Comparison of ENCODE assay signal across 8 cellular contexts in genomic region chr16:50282010-50282538, GRCh38. TPM values are rescaled to one million over a fixed set of nuclear protein-coding genes. Genes with fewer than 3 reads are reported as not detected.
DNase-seq lines count a peak whose midpoint lies in the region; ATAC-seq and TF ChIP-seq lines count a peak whose summit lies in the region.

No MANE protein-coding gene starts in this region.

- ATAC-seq in HG03439 (IDR thresholded peaks at IDR 0.05; ENCODE audit: unreplicated experiment), result peak; percentile 82

- peaks cover 51% of the 10 kb centered on the region for H3K36me3 Mint-ChIP-seq in activated CD4-positive, alpha-beta T cell treated with anti-CD3 and anti-CD28 coated beads, Interleukin-2, amount 10 ng/mL, durations not matched to agents 24 days and 14 days (ENCODE audit: low read depth)

- TF ChIP-seq CTCF in prostate gland (IDR thresholded peaks at IDR 0.05), result no peak

- H3K27ac Mint-ChIP-seq in activated CD4-positive, alpha-beta T cell treated with anti-CD3 and anti-CD28 coated beads, Interleukin-2, amount 10 ng/mL, durations not matched to agents 24 days and 14 days, result peak overlapping the region; percentile 69

- peak; percentile 57 for DNase-seq in stimulated activated CD4-positive, alpha-beta T cell treated with anti-CD3 and anti-CD28 coated beads, Interleukin-15, amount 100 ng/mL, for 24 hours
- no peak for DNase-seq in stimulated activated CD4-positive, alpha-beta T cell treated with anti-CD3 and anti-CD28 coated beads, Interleukin-12 subunit alpha, Interleukin-12 subunit beta, amount 100 ng/mL, for 4 hours
- DNase-seq in activated CD4-positive, alpha-beta T cell treated with anti-CD3 and anti-CD28 coated beads, Interleukin-2, amount 10 ng/mL, durations not matched to agents 24 days and 14 days, result peak; percentile 85
- peak; percentile 47 to 49 for DNase-seq in erythroblast (lab: John Stamatoyannopoulos, UW)
- DNase-seq in prostate gland (ENCODE audit: low spot score), result peak; percentile 25
- DNase-seq in superior temporal gyrus (ENCODE audit: extremely low spot score), result no peak
- no peak for DNase-seq in T1000 (lab: John Stamatoyannopoulos, UW)

- intact Hi-C loops in activated CD4-positive, alpha-beta T cell treated with anti-CD3 and anti-CD28 coated beads, Interleukin-2, amount 10 ng/mL, durations not matched to agents 24 days and 14 days (cut with micrococcal nuclease), result no loop called here
- intact Hi-C loops in prostate gland (cut with DNase I), result no loop called here

- peaks cover 69% of the 10 kb centered on the region for H3K4me1 Mint-ChIP-seq in activated CD4-positive, alpha-beta T cell treated with anti-CD3 and anti-CD28 coated beads, Interleukin-2, amount 10 ng/mL, durations not matched to agents 24 days and 14 days

- no peaks in the 10 kb centered on the region for H3K9me3 ChIP-seq in prostate gland

- WGBS in prostate gland, result 64% methylated on average over 7 of the region's 7 CpGs

- H3K9me3 Mint-ChIP-seq in activated CD4-positive, alpha-beta T cell treated with anti-CD3 and anti-CD28 coated beads, Interleukin-2, amount 10 ng/mL, durations not matched to agents 24 days and 14 days, result peaks cover 4% of the 10 kb centered on the region

- peak overlapping the region; percentile 72 for H3K4me3 Mint-ChIP-seq in activated CD4-positive, alpha-beta T cell treated with anti-CD3 and anti-CD28 coated beads, Interleukin-2, amount 10 ng/mL, durations not matched to agents 24 days and 14 days

- no peaks in the 10 kb centered on the region for H3K36me3 ChIP-seq in prostate gland

- no peaks in the 10 kb centered on the region for H3K4me1 ChIP-seq in prostate gland (replicated peaks)

- H3K27me3 Mint-ChIP-seq in activated CD4-positive, alpha-beta T cell treated with anti-CD3 and anti-CD28 coated beads, Interleukin-2, amount 10 ng/mL, durations not matched to agents 24 days and 14 days, result no peaks in the 10 kb centered on the region

- no peak overlapping the region for H3K4me3 ChIP-seq in prostate gland

- H3K27ac ChIP-seq in prostate gland, result no peak overlapping the region

- TF ChIP-seq POLR2A in erythroblast (IDR thresholded peaks at IDR 0.05; ENCODE audit: low read length) (no peak), prostate gland (IDR thresholded peaks at IDR 0.05) (no peak)

- H3K27me3 ChIP-seq in prostate gland (replicated peaks; ENCODE audit: insufficient read depth), result no peaks in the 10 kb centered on the region

RNA-seq across cellular contexts. Expression of gene ADCY7, which starts 15.7 kb away (rescaled TPM):
- total RNA-seq in activated CD4-positive, alpha-beta T cell treated with anti-CD3 and anti-CD28 coated beads, Interleukin-2, amount 10 ng/mL, durations not matched to agents 24 days and 14 days, result 85.6 and 86.2 TPM in 2 replicates
- total RNA-seq in prostate gland, result 10 to 100 TPM in 1 of 2 donors, 1 to 10 TPM in 1; 2.0 to 10.9 TPM

Comparison
In these comparisons a context has a peak if more than half of its experiments do, and no peak if none do; other contexts are left out.
1. DNase-seq: peak in stimulated activated CD4-positive, alpha-beta T cell treated with anti-CD3 and anti-CD28 coated beads, Interleukin-15, amount 100 ng/mL, for 24 hours (single experiment), activated CD4-positive, alpha-beta T cell treated with anti-CD3 and anti-CD28 coated beads, Interleukin-2, amount 10 ng/mL, durations not matched to agents 24 days and 14 days (single experiment), erythroblast (2 of 2) and prostate gland (single experiment); none in stimulated activated CD4-positive, alpha-beta T cell treated with anti-CD3 and anti-CD28 coated beads, Interleukin-12 subunit alpha, Interleukin-12 subunit beta, amount 100 ng/mL, for 4 hours (single experiment), superior temporal gyrus (single experiment) and T1000 (single experiment).